11 cellular contexts compared by ENCODE assay signal in the genomic region with DNA sequence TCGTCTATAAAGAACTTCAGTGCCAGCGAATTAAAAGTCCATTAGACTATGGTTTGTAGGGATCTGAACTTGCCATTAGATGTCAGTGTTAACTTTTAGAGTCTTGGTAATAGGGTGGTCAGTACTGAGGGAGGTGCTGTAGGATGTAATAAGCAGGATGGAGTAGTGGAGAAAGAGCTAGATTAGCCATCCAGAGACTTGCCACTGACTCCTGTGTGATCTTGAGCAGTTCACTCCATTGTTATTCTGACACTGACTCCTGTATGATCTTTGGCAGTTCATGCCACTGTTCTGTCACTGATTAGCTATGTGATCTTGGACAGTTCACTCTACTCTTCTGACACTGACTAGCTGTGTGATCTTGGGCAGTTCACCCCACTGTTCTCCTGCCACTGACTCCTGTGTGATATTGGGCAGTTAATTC.
A peak's percentile ranks its signal among the peaks of the same experiment; 100 is the strongest.
DNase-seq lines count a peak whose midpoint lies in the region; ATAC-seq and TF ChIP-seq lines count a peak whose summit lies in the region.
"Had no signal": no experiment of that assay in that cellular context is flagged by ENCODE, and none has a peak within 500 bp of the region (broad histone marks: within the 10 kb centered on the region; RNA-seq: fewer than 3 reads in every experiment).

No MANE protein-coding gene starts in this region.

- CTCF ChIA-PET in activated CD4-positive, alpha-beta memory T cell treated with anti-CD3 and anti-CD28 coated beads for 36 hours (lab: Charles Lee) = interaction anchor here (1.2 to 1.8 kb wide), 2 partner anchors 85 to 112 kb away, joined by 3 to 13 read pairs; no protein-coding TSS in a partner anchor

- H3K9me3 ChIP-seq in lung (ENCODE audit: control insufficient read depth in 2 of 2, insufficient read depth in 1 of 2, low read length in 1 of 2) = no peaks in the 10 kb centered on the region

- TF ChIP-seq CTCF in choroid plexus epithelial cell (conservative IDR thresholded peaks at IDR 0.05; ENCODE audit: low read depth, low read length) = peak; percentile 76
- TF ChIP-seq CTCF in lung (IDR thresholded peaks at IDR 0.05; ENCODE audit: control extremely low read depth, extremely low read depth) = no peak

- POLR2A ChIA-PET in activated CD4-positive, alpha-beta memory T cell treated with anti-CD3 and anti-CD28 coated beads for 36 hours (lab: Charles Lee) = interaction anchor here (0.7 kb wide), 1 partner anchor 85 kb away, joined by 3 read pairs; no protein-coding TSS in a partner anchor

- no peak overlapping the region for H3K27ac ChIP-seq in lung (ENCODE audit: low read depth in 1 of 2, low read length in 1 of 2)

- no peaks in the 10 kb centered on the region for H3K27me3 ChIP-seq in lung (ENCODE audit: control insufficient read depth, insufficient read depth)

- no peaks in the 10 kb centered on the region for H3K36me3 ChIP-seq in lung (ENCODE audit: control insufficient read depth in 2 of 2, insufficient read depth in 2 of 2, low read length in 2 of 2)

- peaks cover 42% of the 10 kb centered on the region for H3K36me3 Mint-ChIP-seq in activated CD4-positive, alpha-beta memory T cell treated with anti-CD3 and anti-CD28 coated beads for 36 hours

- peak; percentile 66 for ATAC-seq in lung (ENCODE audit: insufficient read depth, low FRiP score)
- ATAC-seq in HG02973 (IDR thresholded peaks at IDR 0.05; ENCODE audit: unreplicated experiment) = no peak
- ATAC-seq in GM18519 (IDR thresholded peaks at IDR 0.05; ENCODE audit: low FRiP score, unreplicated experiment) = no peak
- ATAC-seq in HG03108 (IDR thresholded peaks at IDR 0.05; ENCODE audit: unreplicated experiment) = no peak
- ATAC-seq: activated CD8-positive, alpha-beta memory T cell treated with anti-CD3 and anti-CD28 coated beads, Interleukin-2, amount 10 ng/mL, durations not matched to agents 7 days and 5 days had no signal

- no peak overlapping the region for H3K4me3 Mint-ChIP-seq in activated CD4-positive, alpha-beta memory T cell treated with anti-CD3 and anti-CD28 coated beads for 36 hours
- H3K4me3 Mint-ChIP-seq: activated CD8-positive, alpha-beta memory T cell treated with anti-CD3 and anti-CD28 coated beads, Interleukin-2, amount 10 ng/mL, durations not matched to agents 7 days and 5 days had no signal

- peaks cover 23% of the 10 kb centered on the region for H3K9me3 Mint-ChIP-seq in activated CD4-positive, alpha-beta memory T cell treated with anti-CD3 and anti-CD28 coated beads for 36 hours

- intact Hi-C loops in activated CD4-positive, alpha-beta memory T cell treated with anti-CD3 and anti-CD28 coated beads for 36 hours (cut with micrococcal nuclease) = no loop called here

- H3K4me3 ChIP-seq in choroid plexus epithelial cell (ENCODE audit: low read depth, low read length) (no peak overlapping the region), lung (no peak overlapping the region)

- no peaks in the 10 kb centered on the region for H3K4me1 Mint-ChIP-seq in activated CD4-positive, alpha-beta memory T cell treated with anti-CD3 and anti-CD28 coated beads for 36 hours (ENCODE audit: low read depth)
- H3K4me1 Mint-ChIP-seq: activated CD8-positive, alpha-beta memory T cell treated with anti-CD3 and anti-CD28 coated beads, Interleukin-2, amount 10 ng/mL, durations not matched to agents 7 days and 5 days had no signal

- DNase-seq in Ammon's horn (ENCODE audit: low spot score) = peak; percentile 52
- DNase-seq in LHCN-M2 (ENCODE audit: low read depth) = peak; percentile 67
- peak; percentile 94 for DNase-seq in choroid plexus epithelial cell (ENCODE audit: low read depth)
- no peak for DNase-seq in lung (ENCODE audit: low spot score)
- DNase-seq in activated CD4-positive, alpha-beta memory T cell treated with anti-CD3 and anti-CD28 coated beads for 36 hours = no peak
- DNase-seq: activated CD8-positive, alpha-beta memory T cell treated with anti-CD3 and anti-CD28 coated beads, Interleukin-2, amount 10 ng/mL, durations not matched to agents 7 days and 5 days; islet precursor cell; stimulated activated naive CD4-positive, alpha-beta T cell treated with Interleukin-2 at 50 U/mL for 16 hours had no signal

- H3K27me3 Mint-ChIP-seq in activated CD4-positive, alpha-beta memory T cell treated with anti-CD3 and anti-CD28 coated beads for 36 hours = no peaks in the 10 kb centered on the region
- H3K27me3 Mint-ChIP-seq: activated CD8-positive, alpha-beta memory T cell treated with anti-CD3 and anti-CD28 coated beads, Interleukin-2, amount 10 ng/mL, durations not matched to agents 7 days and 5 days had no signal

- WGBS in lung, 2 donors = 63 to 82% methylated on average over 2 of the region's 2 CpGs

- H3K27ac Mint-ChIP-seq in activated CD4-positive, alpha-beta memory T cell treated with anti-CD3 and anti-CD28 coated beads for 36 hours = no peak overlapping the region
- H3K27ac Mint-ChIP-seq: activated CD8-positive, alpha-beta memory T cell treated with anti-CD3 and anti-CD28 coated beads, Interleukin-2, amount 10 ng/mL, durations not matched to agents 7 days and 5 days had no signal

- H3K4me1 ChIP-seq in lung (ENCODE audit: control insufficient read depth in 2 of 2, insufficient read depth in 2 of 2, low read length in 2 of 2) = no peaks in the 10 kb centered on the region

Comparison
In these comparisons a context has a peak if more than half of its experiments do, and no peak if none do; other contexts are left out.
1. DNase-seq: peak in Ammon's horn (single experiment), LHCN-M2 (single experiment) and choroid plexus epithelial cell (single experiment); none in lung (single experiment) and activated CD4-positive, alpha-beta memory T cell treated with anti-CD3 and anti-CD28 coated beads for 36 hours (single experiment).